1 cellular context compared by ENCODE assay signal in the genomic region with DNA sequence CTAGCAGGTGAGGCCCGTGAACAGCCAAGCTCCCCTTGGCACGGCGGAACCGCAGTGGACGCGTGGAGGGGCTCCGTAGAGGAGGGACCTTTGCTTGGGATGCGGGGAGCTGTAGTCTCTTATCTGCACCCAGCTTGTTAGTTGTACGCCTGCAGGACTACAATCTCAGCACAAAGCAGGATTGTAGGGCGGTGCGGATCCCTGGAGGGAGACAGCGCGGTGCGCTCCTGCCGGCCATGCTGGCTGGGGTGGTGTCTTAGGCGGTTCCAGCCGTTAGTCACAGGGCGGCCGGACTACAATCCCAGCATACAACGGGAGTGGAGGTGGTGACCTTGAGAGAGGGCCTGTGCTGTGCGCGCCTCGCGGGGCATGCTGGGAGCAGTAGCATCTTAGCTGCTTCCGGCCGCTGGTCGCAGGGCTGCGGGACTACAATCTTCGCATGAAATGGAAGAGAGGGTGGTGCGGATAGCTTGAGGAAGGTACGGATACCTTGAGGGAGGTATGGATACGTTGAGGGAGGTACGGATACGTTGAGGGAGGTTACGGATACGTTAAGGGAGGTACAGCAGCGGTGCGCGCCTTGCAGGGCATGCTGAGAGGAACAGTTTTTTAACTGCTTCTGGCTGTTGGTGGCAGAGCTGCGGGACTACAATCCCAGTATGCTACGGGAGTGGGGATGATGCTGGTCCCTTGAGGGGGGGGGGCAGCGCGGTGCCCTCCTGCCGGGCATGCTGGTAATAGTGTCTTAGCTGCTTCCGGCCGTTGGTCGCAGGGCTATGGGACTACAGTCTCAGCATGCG.
A peak's percentile ranks its signal among the peaks of the same experiment; 100 is the strongest.
TF ChIP-seq lines count a peak whose summit lies in the region.

No MANE protein-coding gene starts in this region.

TF ChIP-seq in HepG2, 621 proteins besides CTCF, POLR2A, EP300 and RAD21 (continued from another document and continues in another):
- TF ChIP-seq, protein P1, sequence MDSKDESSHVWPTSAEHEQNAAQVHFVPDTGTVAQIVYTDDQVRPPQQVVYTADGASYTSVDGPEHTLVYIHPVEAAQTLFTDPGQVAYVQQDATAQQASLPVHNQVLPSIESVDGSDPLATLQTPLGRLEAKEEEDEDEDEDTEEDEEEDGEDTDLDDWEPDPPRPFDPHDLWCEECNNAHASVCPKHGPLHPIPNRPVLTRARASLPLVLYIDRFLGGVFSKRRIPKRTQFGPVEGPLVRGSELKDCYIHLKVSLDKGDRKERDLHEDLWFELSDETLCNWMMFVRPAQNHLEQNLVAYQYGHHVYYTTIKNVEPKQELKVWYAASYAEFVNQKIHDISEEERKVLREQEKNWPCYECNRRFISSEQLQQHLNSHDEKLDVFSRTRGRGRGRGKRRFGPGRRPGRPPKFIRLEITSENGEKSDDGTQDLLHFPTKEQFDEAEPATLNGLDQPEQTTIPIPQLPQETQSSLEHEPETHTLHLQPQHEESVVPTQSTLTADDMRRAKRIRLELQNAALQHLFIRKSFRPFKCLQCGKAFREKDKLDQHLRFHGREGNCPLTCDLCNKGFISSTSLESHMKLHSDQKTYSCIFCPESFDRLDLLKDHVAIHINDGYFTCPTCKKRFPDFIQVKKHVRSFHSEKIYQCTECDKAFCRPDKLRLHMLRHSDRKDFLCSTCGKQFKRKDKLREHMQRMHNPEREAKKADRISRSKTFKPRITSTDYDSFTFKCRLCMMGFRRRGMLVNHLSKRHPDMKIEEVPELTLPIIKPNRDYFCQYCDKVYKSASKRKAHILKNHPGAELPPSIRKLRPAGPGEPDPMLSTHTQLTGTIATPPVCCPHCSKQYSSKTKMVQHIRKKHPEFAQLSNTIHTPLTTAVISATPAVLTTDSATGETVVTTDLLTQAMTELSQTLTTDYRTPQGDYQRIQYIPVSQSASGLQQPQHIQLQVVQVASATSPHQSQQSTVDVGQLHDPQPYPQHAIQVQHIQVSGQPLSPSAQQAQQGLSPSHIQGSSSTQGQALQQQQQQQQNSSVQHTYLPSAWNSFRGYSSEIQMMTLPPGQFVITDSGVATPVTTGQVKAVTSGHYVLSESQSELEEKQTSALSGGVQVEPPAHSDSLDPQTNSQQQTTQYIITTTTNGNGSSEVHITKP (CRISPR knock-in tag; IDR thresholded peaks at IDR 0.05; ENCODE audit: low read depth) = no peak; the same call in 1 of the 2 replicates
- TF ChIP-seq, protein P2, sequence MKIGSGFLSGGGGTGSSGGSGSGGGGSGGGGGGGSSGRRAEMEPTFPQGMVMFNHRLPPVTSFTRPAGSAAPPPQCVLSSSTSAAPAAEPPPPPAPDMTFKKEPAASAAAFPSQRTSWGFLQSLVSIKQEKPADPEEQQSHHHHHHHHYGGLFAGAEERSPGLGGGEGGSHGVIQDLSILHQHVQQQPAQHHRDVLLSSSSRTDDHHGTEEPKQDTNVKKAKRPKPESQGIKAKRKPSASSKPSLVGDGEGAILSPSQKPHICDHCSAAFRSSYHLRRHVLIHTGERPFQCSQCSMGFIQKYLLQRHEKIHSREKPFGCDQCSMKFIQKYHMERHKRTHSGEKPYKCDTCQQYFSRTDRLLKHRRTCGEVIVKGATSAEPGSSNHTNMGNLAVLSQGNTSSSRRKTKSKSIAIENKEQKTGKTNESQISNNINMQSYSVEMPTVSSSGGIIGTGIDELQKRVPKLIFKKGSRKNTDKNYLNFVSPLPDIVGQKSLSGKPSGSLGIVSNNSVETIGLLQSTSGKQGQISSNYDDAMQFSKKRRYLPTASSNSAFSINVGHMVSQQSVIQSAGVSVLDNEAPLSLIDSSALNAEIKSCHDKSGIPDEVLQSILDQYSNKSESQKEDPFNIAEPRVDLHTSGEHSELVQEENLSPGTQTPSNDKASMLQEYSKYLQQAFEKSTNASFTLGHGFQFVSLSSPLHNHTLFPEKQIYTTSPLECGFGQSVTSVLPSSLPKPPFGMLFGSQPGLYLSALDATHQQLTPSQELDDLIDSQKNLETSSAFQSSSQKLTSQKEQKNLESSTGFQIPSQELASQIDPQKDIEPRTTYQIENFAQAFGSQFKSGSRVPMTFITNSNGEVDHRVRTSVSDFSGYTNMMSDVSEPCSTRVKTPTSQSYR (CRISPR knock-in tag; IDR thresholded peaks at IDR 0.05; ENCODE audit: borderline replicate concordance) = peak; percentile 15; the same call in 1 of the 2 replicates
- TF ChIP-seq, protein P3, sequence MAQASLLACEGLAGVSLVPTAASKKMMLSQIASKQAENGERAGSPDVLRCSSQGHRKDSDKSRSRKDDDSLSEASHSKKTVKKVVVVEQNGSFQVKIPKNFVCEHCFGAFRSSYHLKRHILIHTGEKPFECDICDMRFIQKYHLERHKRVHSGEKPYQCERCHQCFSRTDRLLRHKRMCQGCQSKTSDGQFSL (CRISPR knock-in tag; IDR thresholded peaks at IDR 0.05) = peak; percentile 91
- TF ChIP-seq SAP130 (CRISPR knock-in tag; IDR thresholded peaks at IDR 0.05; ENCODE audit: low read depth) (peak; percentile 85), RFXANK (CRISPR knock-in tag; IDR thresholded peaks at IDR 0.05) (no peak), ZFY (CRISPR knock-in tag; IDR thresholded peaks at IDR 0.05) (peak; percentile 82; the same call in 1 of the 2 replicates), CENPT (CRISPR knock-in tag; IDR thresholded peaks at IDR 0.05; ENCODE audit: low read depth) (no peak; the same call in 1 of the 2 replicates), NR2C2 (CRISPR knock-in tag; IDR thresholded peaks at IDR 0.05; ENCODE audit: borderline replicate concordance) (peak; percentile 97), WIZ (CRISPR knock-in tag; IDR thresholded peaks at IDR 0.05) (peak; percentile 34; the same call in 1 of the 2 replicates), ZNF329 (CRISPR knock-in tag; IDR thresholded peaks at IDR 0.05; ENCODE audit: low read depth) (no peak), ZNF552 (CRISPR knock-in tag; IDR thresholded peaks at IDR 0.05; ENCODE audit: borderline replicate concordance) (0 out of 2 replicates have a peak, but pooled peaks have one; percentile 34), AKAP8 (CRISPR knock-in tag; IDR thresholded peaks at IDR 0.05) (0 out of 2 replicates have a peak, but pooled peaks have one; percentile 32), ZNF292 (CRISPR knock-in tag; IDR thresholded peaks at IDR 0.05; ENCODE audit: borderline replicate concordance, low read depth) (peak; percentile 51; the same call in 1 of the 2 replicates), NKX3-1 (CRISPR knock-in tag; IDR thresholded peaks at IDR 0.05) (0 out of 2 replicates have a peak, but pooled peaks have one; percentile 29), RBM39 (IDR thresholded peaks at IDR 0.05; ENCODE audit: low read depth, low read length, poor library complexity, severe bottlenecking) (no peak), KDM1A (CRISPR knock-in tag; IDR thresholded peaks at IDR 0.05) (peak; percentile 21; the same call in 1 of the 2 replicates), KDM3A (CRISPR knock-in tag; IDR thresholded peaks at IDR 0.05; ENCODE audit: low read depth) (no peak), ZNF331 (CRISPR knock-in tag; IDR thresholded peaks at IDR 0.05) (peak; percentile 31; the same call in 1 of the 2 replicates), ETV5 (CRISPR knock-in tag; IDR thresholded peaks at IDR 0.05; ENCODE audit: borderline replicate concordance) (peak; percentile 62), ZSCAN31 (CRISPR knock-in tag; IDR thresholded peaks at IDR 0.05; ENCODE audit: low read depth) (peak; percentile 54; the same call in 1 of the 2 replicates), ZC3H4 (CRISPR knock-in tag; IDR thresholded peaks at IDR 0.05; ENCODE audit: borderline replicate concordance) (no peak), ZNF713 (CRISPR knock-in tag; IDR thresholded peaks at IDR 0.05) (0 out of 2 replicates have a peak, but pooled peaks have one; percentile 76), GLI4 (CRISPR knock-in tag; IDR thresholded peaks at IDR 0.05; ENCODE audit: borderline replicate concordance) (no peak; the same call in 1 of the 2 replicates), KMT2B (CRISPR knock-in tag; IDR thresholded peaks at IDR 0.05) (peak; percentile 65), FOXO1 (CRISPR knock-in tag; IDR thresholded peaks at IDR 0.05) (peak; percentile 57), FIP1L1 (IDR thresholded peaks at IDR 0.05; ENCODE audit: borderline replicate concordance, insufficient read depth, low read depth, low read length) (no peak)
- TF ChIP-seq, protein P4, sequence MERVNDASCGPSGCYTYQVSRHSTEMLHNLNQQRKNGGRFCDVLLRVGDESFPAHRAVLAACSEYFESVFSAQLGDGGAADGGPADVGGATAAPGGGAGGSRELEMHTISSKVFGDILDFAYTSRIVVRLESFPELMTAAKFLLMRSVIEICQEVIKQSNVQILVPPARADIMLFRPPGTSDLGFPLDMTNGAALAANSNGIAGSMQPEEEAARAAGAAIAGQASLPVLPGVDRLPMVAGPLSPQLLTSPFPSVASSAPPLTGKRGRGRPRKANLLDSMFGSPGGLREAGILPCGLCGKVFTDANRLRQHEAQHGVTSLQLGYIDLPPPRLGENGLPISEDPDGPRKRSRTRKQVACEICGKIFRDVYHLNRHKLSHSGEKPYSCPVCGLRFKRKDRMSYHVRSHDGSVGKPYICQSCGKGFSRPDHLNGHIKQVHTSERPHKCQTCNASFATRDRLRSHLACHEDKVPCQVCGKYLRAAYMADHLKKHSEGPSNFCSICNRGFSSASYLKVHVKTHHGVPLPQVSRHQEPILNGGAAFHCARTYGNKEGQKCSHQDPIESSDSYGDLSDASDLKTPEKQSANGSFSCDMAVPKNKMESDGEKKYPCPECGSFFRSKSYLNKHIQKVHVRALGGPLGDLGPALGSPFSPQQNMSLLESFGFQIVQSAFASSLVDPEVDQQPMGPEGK (CRISPR knock-in tag; IDR thresholded peaks at IDR 0.05) = peak; percentile 53
- TF ChIP-seq, protein P5, sequence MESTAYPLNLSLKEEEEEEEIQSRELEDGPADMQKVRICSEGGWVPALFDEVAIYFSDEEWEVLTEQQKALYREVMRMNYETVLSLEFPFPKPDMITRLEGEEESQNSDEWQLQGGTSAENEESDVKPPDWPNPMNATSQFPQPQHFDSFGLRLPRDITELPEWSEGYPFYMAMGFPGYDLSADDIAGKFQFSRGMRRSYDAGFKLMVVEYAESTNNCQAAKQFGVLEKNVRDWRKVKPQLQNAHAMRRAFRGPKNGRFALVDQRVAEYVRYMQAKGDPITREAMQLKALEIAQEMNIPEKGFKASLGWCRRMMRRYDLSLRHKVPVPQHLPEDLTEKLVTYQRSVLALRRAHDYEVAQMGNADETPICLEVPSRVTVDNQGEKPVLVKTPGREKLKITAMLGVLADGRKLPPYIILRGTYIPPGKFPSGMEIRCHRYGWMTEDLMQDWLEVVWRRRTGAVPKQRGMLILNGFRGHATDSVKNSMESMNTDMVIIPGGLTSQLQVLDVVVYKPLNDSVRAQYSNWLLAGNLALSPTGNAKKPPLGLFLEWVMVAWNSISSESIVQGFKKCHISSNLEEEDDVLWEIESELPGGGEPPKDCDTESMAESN (CRISPR knock-in tag; conservative IDR thresholded peaks at IDR 0.05) = no peak; the same call in 1 of the 2 replicates
- TF ChIP-seq, protein P6, sequence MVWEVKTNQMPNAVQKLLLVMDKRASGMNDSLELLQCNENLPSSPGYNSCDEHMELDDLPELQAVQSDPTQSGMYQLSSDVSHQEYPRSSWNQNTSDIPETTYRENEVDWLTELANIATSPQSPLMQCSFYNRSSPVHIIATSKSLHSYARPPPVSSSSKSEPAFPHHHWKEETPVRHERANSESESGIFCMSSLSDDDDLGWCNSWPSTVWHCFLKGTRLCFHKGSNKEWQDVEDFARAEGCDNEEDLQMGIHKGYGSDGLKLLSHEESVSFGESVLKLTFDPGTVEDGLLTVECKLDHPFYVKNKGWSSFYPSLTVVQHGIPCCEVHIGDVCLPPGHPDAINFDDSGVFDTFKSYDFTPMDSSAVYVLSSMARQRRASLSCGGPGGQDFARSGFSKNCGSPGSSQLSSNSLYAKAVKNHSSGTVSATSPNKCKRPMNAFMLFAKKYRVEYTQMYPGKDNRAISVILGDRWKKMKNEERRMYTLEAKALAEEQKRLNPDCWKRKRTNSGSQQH (CRISPR knock-in tag; IDR thresholded peaks at IDR 0.05; ENCODE audit: low read depth) = 0 out of 2 replicates have a peak, but pooled peaks have one; percentile 19
- TF ChIP-seq, protein P7, sequence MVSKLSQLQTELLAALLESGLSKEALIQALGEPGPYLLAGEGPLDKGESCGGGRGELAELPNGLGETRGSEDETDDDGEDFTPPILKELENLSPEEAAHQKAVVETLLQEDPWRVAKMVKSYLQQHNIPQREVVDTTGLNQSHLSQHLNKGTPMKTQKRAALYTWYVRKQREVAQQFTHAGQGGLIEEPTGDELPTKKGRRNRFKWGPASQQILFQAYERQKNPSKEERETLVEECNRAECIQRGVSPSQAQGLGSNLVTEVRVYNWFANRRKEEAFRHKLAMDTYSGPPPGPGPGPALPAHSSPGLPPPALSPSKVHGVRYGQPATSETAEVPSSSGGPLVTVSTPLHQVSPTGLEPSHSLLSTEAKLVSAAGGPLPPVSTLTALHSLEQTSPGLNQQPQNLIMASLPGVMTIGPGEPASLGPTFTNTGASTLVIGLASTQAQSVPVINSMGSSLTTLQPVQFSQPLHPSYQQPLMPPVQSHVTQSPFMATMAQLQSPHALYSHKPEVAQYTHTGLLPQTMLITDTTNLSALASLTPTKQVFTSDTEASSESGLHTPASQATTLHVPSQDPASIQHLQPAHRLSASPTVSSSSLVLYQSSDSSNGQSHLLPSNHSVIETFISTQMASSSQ (IDR thresholded peaks at IDR 0.05; ENCODE audit: low read depth) = 0 out of 2 replicates have a peak, but pooled peaks have one; percentile 12
- TF ChIP-seq, protein P7 (CRISPR knock-in tag; IDR thresholded peaks at IDR 0.05; ENCODE audit: borderline replicate concordance) = no peak
- TF ChIP-seq, protein P8, sequence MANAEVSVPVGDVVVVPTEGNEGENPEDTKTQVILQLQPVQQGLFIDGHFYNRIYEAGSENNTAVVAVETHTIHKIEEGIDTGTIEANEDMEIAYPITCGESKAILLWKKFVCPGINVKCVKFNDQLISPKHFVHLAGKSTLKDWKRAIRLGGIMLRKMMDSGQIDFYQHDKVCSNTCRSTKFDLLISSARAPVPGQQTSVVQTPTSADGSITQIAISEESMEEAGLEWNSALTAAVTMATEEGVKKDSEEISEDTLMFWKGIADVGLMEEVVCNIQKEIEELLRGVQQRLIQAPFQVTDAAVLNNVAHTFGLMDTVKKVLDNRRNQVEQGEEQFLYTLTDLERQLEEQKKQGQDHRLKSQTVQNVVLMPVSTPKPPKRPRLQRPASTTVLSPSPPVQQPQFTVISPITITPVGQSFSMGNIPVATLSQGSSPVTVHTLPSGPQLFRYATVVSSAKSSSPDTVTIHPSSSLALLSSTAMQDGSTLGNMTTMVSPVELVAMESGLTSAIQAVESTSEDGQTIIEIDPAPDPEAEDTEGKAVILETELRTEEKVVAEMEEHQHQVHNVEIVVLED (CRISPR knock-in tag; IDR thresholded peaks at IDR 0.05; ENCODE audit: borderline replicate concordance) = peak; percentile 79
